Comparison of ENCODE assay signal across 8 cellular contexts in the genomic region with DNA sequence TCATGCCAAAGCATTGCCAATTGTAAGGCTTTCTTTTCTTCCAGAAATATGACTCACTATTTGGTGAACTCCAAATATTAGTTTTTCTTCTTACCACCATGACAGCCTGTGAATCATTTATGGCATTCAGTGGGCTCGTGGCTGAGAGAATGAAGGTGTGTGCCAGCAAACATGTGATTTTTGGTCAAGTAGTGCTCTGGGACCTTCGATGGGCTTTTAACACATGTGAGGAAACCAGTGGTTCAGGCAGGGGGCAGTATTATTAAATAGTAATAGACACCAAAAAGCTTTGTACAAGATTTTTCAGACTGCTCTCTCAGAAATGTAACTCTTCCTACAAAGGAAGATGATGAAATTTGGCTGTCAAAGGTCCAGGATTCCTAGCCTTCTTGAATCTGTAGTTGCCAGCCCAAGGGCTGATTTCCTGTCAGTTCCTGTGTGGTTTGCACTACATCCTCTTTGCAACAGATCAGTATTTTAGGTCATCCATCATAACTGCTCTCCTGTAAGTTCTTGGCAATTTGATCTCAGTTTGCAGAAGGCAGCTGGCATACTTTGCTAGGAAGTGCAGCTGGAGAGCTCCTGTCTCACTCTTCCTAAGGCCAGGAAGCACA.
DNase-seq lines count a peak whose midpoint lies in the region; ATAC-seq lines count a peak whose summit lies in the region.

No MANE protein-coding gene starts in this region.

- DNase-seq in NCI-H524 (lab: John Stamatoyannopoulos, UW) = peak; percentile 23 to 76
- no peak for DNase-seq in NCI-H524 treated with DMSO at 0.1 percent for 48 hours (lab: John Stamatoyannopoulos, UW)
- DNase-seq in NCI-H2107 treated with DMSO at 0.1 percent for 48 hours (lab: John Stamatoyannopoulos, UW; ENCODE audit: unreplicated experiment) = peak; percentile 38
- DNase-seq in activated CD8-positive, alpha-beta memory T cell treated with anti-CD3 and anti-CD28 coated beads, Interleukin-2, amount 50 U/mL, for 4 hours = peak; percentile 27
- DNase-seq in fibroblast of the conjunctiva (ENCODE audit: low read depth) = peak; percentile 98
- peak; percentile 83 for DNase-seq in posterior vena cava (ENCODE audit: low spot score)

- intact Hi-C loops in posterior vena cava (cut with DNase I) = loop anchor here in 1 of 2 donors (5.0 kb wide), 1 partner anchor 37 kb away; no protein-coding TSS in a partner anchor

- ATAC-seq in HG03432 (IDR thresholded peaks at IDR 0.05; ENCODE audit: unreplicated experiment) (no peak), GM18873 (IDR thresholded peaks at IDR 0.05; ENCODE audit: low FRiP score, unreplicated experiment) (no peak)
